ENCODE assay signal across 12 cellular contexts in genomic region chr10:44976352-44977198, GRCh38. TPM values are rescaled to one million over a fixed set of nuclear protein-coding genes. Genes with fewer than 3 reads are reported as not detected.
DNase-seq lines count a peak whose midpoint lies in the region; ATAC-seq, FAIRE-seq and TF ChIP-seq lines count a peak whose summit lies in the region.
"Had no signal": no experiment of that assay in that cellular context is flagged by ENCODE, and none has a peak within 500 bp of the region (broad histone marks: within the 10 kb centered on the region; RNA-seq: fewer than 3 reads in every experiment).

No MANE protein-coding gene starts in this region.

- peak overlapping the region; percentile 71 to 86 (median 78); a peak in 21 of 22 replicates for H3K9ac ChIP-seq in BLaER1 treated with 17β-estradiol and CSF1 and Interleukin-3, amounts not matched to agents 10 nM and 100 nM
- H3K9ac ChIP-seq in kidney (ENCODE audit: low read length in 2 of 2), result peak overlapping the region; percentile 86 to 99

- no peak for FAIRE-seq in kidney (lab: Jason Lieb, UNC)
- FAIRE-seq: GM12891 had no signal

- H3K9me3 ChIP-seq in BLaER1 treated with 17β-estradiol and CSF1 and Interleukin-3, amounts not matched to agents 10 nM and 100 nM (replicated peaks in 1 of 11), result no peaks in the 10 kb centered on the region
- H3K9me3 ChIP-seq in body of pancreas (no peaks in the 10 kb centered on the region), kidney (ENCODE audit: control insufficient read depth in 1 of 2, low read length in 2 of 2) (no peaks in the 10 kb centered on the region)

- H3K36me3 ChIP-seq in BLaER1 treated with 17β-estradiol and CSF1 and Interleukin-3, amounts not matched to agents 10 nM and 100 nM, result peaks cover 0 to 88% (median 15%) of the 10 kb centered on the region in 11 experiments; a peak in 16 of 22 replicates
- H3K36me3 ChIP-seq in body of pancreas (replicated peaks in 1 of 2; ENCODE audit: insufficient read depth in 1 of 2, low read depth in 2 of 2), result peaks cover 0 to 2% of the 10 kb centered on the region in 2 donors
- peaks cover 9 to 36% of the 10 kb centered on the region in 2 donors for H3K36me3 ChIP-seq in kidney (ENCODE audit: control insufficient read depth in 1 of 2, insufficient read depth in 2 of 2, low read length in 2 of 2)

- intact Hi-C loops in body of pancreas (cut with DNase I) (no loop called here), kidney (cut with DNase I) (no loop called here)

- no peaks in the 10 kb centered on the region for H3K27me3 ChIP-seq in BLaER1 treated with 17β-estradiol and CSF1 and Interleukin-3, amounts not matched to agents 10 nM and 100 nM
- no peaks in the 10 kb centered on the region for H3K27me3 ChIP-seq in body of pancreas

- peaks cover 0 to 58% (median 17%) of the 10 kb centered on the region in 11 experiments; a peak in 10 of 22 replicates for H4K20me1 ChIP-seq in BLaER1 treated with 17β-estradiol and CSF1 and Interleukin-3, amounts not matched to agents 10 nM and 100 nM

- peaks cover 94 to 99% (median 98%) of the 10 kb centered on the region in 10 experiments for H3K4me1 ChIP-seq in BLaER1 treated with 17β-estradiol and CSF1 and Interleukin-3, amounts not matched to agents 10 nM and 100 nM
- peaks cover 77% of the 10 kb centered on the region for H3K4me1 ChIP-seq in body of pancreas
- H3K4me1 ChIP-seq in kidney (ENCODE audit: control insufficient read depth in 1 of 2, insufficient read depth in 1 of 2, low read depth in 1 of 2, low read length in 2 of 2), result peaks cover 43 to 62% of the 10 kb centered on the region in 2 donors

- DNase-seq in body of pancreas (peak in 2 of 4 donors; percentile 46 to 50), kidney (no peak), skeletal muscle cell (ENCODE audit: low read depth) (no peak), kidney glomerular epithelial cell (lab: John Stamatoyannopoulos, UW) (no peak)
- DNase-seq: activated CD4-positive, alpha-beta T cell treated with anti-CD3 and anti-CD28 coated beads for 4 hours; stimulated activated CD8-positive, alpha-beta memory T cell treated with anti-CD3 and anti-CD28 coated beads, Interleukin-4, amount 100 ng/mL, for 48 hours had no signal

- peak; percentile 24 to 58 (median 44) for TF ChIP-seq POLR2A in body of pancreas (IDR thresholded peaks at IDR 0.05)

- ATAC-seq in body of pancreas (no peak), HG03280 (IDR thresholded peaks at IDR 0.05; ENCODE audit: unreplicated experiment) (no peak), GM18909 (IDR thresholded peaks at IDR 0.05; ENCODE audit: poor library complexity, unreplicated experiment) (no peak), GM19328 (IDR thresholded peaks at IDR 0.05; ENCODE audit: unreplicated experiment) (no peak)

- H3K4me2 ChIP-seq in BLaER1 treated with 17β-estradiol and CSF1 and Interleukin-3, amounts not matched to agents 10 nM and 100 nM, result peak overlapping the region; percentile 90 to 100 (median 97)

- TF ChIP-seq CTCF in body of pancreas (IDR thresholded peaks at IDR 0.05) (no peak), kidney (IDR thresholded peaks at IDR 0.05; ENCODE audit: borderline replicate concordance, extremely low read depth, insufficient read depth) (no peak)

- H3K4me3 ChIP-seq in BLaER1 treated with 17β-estradiol and CSF1 and Interleukin-3, amounts not matched to agents 10 nM and 100 nM, result peak overlapping the region; percentile 61 to 68 (median 64); a peak in 19 of 20 replicates
- H3K4me3 ChIP-seq in body of pancreas (peak overlapping the region; percentile 71 to 74), kidney (ENCODE audit: low read length in 2 of 2) (peak overlapping the region; percentile 90 to 94), skeletal muscle cell (ENCODE audit: low read depth, low read length) (peak overlapping the region; percentile 58)

- 18 to 27% methylated on average over 5 to 9 of the region's 9 CpGs for WGBS in body of pancreas, 2 donors

- peak overlapping the region in 9 of 11 experiments; percentile 24 to 81 (median 76); a peak in 14 of 22 replicates for H3K27ac ChIP-seq in BLaER1 treated with 17β-estradiol and CSF1 and Interleukin-3, amounts not matched to agents 10 nM and 100 nM
- peak overlapping the region; percentile 84 to 95 (median 91) for H3K27ac ChIP-seq in body of pancreas
- H3K27ac ChIP-seq in kidney (ENCODE audit: low read depth in 2 of 2, low read length in 2 of 2), result peak overlapping the region; percentile 97 to 98
- H3K27ac ChIP-seq: C4-2B had no signal

RNA-seq across cellular contexts. Expression of gene DEPP1, which starts 2.0 kb away (rescaled TPM):
- total RNA-seq in body of pancreas, result 100 to 1,000 TPM; 226 to 230 TPM
- total RNA-seq in kidney, result 146 TPM
- polyA plus RNA-seq in kidney (ENCODE audit: insufficient read depth, low read depth, low replicate concordance), result 44.4 TPM

RNA-seq across cellular contexts. Expression of gene RASSF4, which starts 17.0 kb away (rescaled TPM):
- total RNA-seq in body of pancreas, result 10 to 100 TPM; 44.5 to 50.8 TPM
- 76.4 TPM for total RNA-seq in kidney
- polyA plus RNA-seq in kidney (ENCODE audit: insufficient read depth, low read depth, low replicate concordance), result 83.1 TPM

RNA-seq across cellular contexts. Expression of gene ZNF22, which starts 24.1 kb away (rescaled TPM):
- total RNA-seq in body of pancreas (10 to 100 TPM; 12.9 to 30.4 TPM), kidney (24.5 TPM)
- polyA plus RNA-seq in kidney (ENCODE audit: insufficient read depth, low read depth, low replicate concordance), result 18.7 TPM
